ENCODE assay signal across 8 cellular contexts in the genomic region with DNA sequence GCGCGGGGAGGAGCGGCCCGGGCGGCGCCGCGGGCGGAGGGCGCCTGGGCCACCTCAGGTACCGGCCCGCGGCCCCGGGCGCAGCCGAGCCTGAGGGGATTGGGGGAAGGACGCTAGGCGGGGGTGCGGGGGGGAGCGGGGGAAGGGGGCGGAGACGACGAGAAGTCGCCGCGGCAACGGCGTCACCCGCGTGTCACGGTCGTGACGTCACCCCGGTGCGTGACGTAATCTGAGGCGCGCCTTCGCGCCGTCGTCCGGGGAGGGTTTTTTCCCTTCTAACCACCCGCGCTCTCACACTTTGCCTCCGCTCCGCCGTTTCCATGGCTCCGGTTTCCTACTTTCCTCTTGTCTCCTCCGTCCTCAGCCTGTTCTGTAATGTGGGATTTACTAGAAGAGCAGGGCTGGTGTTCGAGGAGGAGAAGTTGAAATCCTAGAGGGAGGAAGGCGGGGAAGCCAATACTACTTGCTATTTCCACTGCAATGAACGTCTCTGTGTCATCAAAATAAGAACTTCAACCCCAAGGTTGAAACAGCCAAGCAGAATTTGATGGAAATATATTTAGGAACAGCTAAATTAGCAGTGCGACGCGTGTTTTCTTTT. TPM values are rescaled to one million over a fixed set of nuclear protein-coding genes. Genes with fewer than 3 reads are reported as not detected.
A peak's percentile ranks its signal among the peaks of the same experiment; 100 is the strongest.
DNase-seq lines count a peak whose midpoint lies in the region; ATAC-seq and TF ChIP-seq lines count a peak whose summit lies in the region.

BRAF (minus strand) TSS at position 109 of the 601 bp plus-strand sequence. CDS start 226 bp downstream, outside the sequence.

- POLR2A ChIA-PET in activated CD4-positive, alpha-beta T cell treated with anti-CD3 and anti-CD28 coated beads for 36 hours (lab: Charles Lee), result no interaction called here

- H3K4me1 Mint-ChIP-seq in activated CD4-positive, alpha-beta T cell treated with anti-CD3 and anti-CD28 coated beads for 36 hours, result peaks cover 7% of the 10 kb centered on the region
- peaks cover 6% of the 10 kb centered on the region for H3K4me1 Mint-ChIP-seq in chondrocyte (ENCODE audit: low read depth)

- H3K27me3 ChIP-seq in kidney epithelial cell (ENCODE audit: control insufficient read depth, insufficient read depth, low read length), result no peaks in the 10 kb centered on the region

- H3K36me3 ChIP-seq in kidney epithelial cell (ENCODE audit: control insufficient read depth, insufficient read depth, low read length), result no peaks in the 10 kb centered on the region

- peaks cover 2% of the 10 kb centered on the region for H3K9me3 Mint-ChIP-seq in activated CD4-positive, alpha-beta T cell treated with anti-CD3 and anti-CD28 coated beads for 36 hours (ENCODE audit: low read depth)
- H3K9me3 Mint-ChIP-seq in chondrocyte (ENCODE audit: low read depth), result no peaks in the 10 kb centered on the region

- TF ChIP-seq CTCF in chondrocyte (IDR thresholded peaks at IDR 0.05), result no peak
- no peak for TF ChIP-seq CTCF in kidney epithelial cell (IDR thresholded peaks at IDR 0.05; ENCODE audit: insufficient read depth, low read length, poor library complexity, severe bottlenecking)

- peak within 1 kb of the TSS; percentile 84 for H3K4me3 Mint-ChIP-seq in activated CD4-positive, alpha-beta T cell treated with anti-CD3 and anti-CD28 coated beads for 36 hours
- H3K4me3 Mint-ChIP-seq in chondrocyte (ENCODE audit: unreplicated experiment), result peak within 1 kb of the TSS; percentile 90

- H3K27me3 Mint-ChIP-seq in activated CD4-positive, alpha-beta T cell treated with anti-CD3 and anti-CD28 coated beads for 36 hours, result no peaks in the 10 kb centered on the region
- H3K27me3 Mint-ChIP-seq in chondrocyte (ENCODE audit: low read depth), result peaks cover 2% of the 10 kb centered on the region

- DNase-seq in AG20443 (ENCODE audit: low spot score) (peak; percentile 96), NCI-H510A (lab: John Stamatoyannopoulos, UW) (peak; percentile 77), chondrocyte (ENCODE audit: low spot score) (peak; percentile 94), kidney epithelial cell (ENCODE audit: low read depth) (no peak)
- peak; percentile 96 for DNase-seq in activated CD4-positive, alpha-beta T cell treated with anti-CD3 and anti-CD28 coated beads for 36 hours
- peak; percentile 93 for DNase-seq in stimulated activated CD4-positive, alpha-beta T cell treated with anti-CD3 and anti-CD28 coated beads, Interleukin-15, amount 100 ng/mL, for 24 hours

- peak within 1 kb of the TSS; percentile 98 for H3K27ac Mint-ChIP-seq in activated CD4-positive, alpha-beta T cell treated with anti-CD3 and anti-CD28 coated beads for 36 hours
- H3K27ac Mint-ChIP-seq in chondrocyte (ENCODE audit: unreplicated experiment), result peak within 1 kb of the TSS; percentile 98

- CTCF ChIA-PET in activated CD4-positive, alpha-beta T cell treated with anti-CD3 and anti-CD28 coated beads for 36 hours (lab: Charles Lee), result no interaction called here

- ATAC-seq in HG03432 (IDR thresholded peaks at IDR 0.05; ENCODE audit: unreplicated experiment), result peak; percentile 63
- peak; percentile 72 for ATAC-seq in activated CD4-positive, alpha-beta T cell treated with anti-CD3 and anti-CD28 coated beads for 36 hours

- H3K4me3 ChIP-seq in kidney epithelial cell (ENCODE audit: low read depth, low read length), result peak within 1 kb of the TSS; percentile 94

- peak; percentile 38 for TF ChIP-seq POLR2A in GM19193 (IDR thresholded peaks at IDR 0.05; ENCODE audit: extremely low read depth, insufficient read depth, insufficient read length)

- intact Hi-C loops in activated CD4-positive, alpha-beta T cell treated with anti-CD3 and anti-CD28 coated beads for 36 hours (cut with DNase I, micrococcal nuclease), result loop anchor here (1.0 to 10.0 kb wide), 14 partner anchors 23 to 1882 kb away; partner anchors contain the start of genes MRPS33 (in 2 of the 2), MKRN1 (in 1 of the 2), NDUFB2 (in 1 of the 2) and RAB19 (in 1 of the 2)

- no peaks in the 10 kb centered on the region for H3K36me3 Mint-ChIP-seq in activated CD4-positive, alpha-beta T cell treated with anti-CD3 and anti-CD28 coated beads for 36 hours (ENCODE audit: low read depth)
- H3K36me3 Mint-ChIP-seq in chondrocyte (ENCODE audit: low read depth), result no peaks in the 10 kb centered on the region

RNA-seq across cellular contexts. Expression of gene BRAF, which starts in this region (rescaled TPM):
- 10 to 100 TPM; 30.8 to 47.2 TPM for total RNA-seq in activated CD4-positive, alpha-beta T cell treated with anti-CD3 and anti-CD28 coated beads for 36 hours
- total RNA-seq in chondrocyte (19.8 to 24.7 TPM (median 20.9 TPM) in 3 replicates), kidney epithelial cell (13.3 and 16.4 TPM in 2 replicates)
